In the genomic region with DNA sequence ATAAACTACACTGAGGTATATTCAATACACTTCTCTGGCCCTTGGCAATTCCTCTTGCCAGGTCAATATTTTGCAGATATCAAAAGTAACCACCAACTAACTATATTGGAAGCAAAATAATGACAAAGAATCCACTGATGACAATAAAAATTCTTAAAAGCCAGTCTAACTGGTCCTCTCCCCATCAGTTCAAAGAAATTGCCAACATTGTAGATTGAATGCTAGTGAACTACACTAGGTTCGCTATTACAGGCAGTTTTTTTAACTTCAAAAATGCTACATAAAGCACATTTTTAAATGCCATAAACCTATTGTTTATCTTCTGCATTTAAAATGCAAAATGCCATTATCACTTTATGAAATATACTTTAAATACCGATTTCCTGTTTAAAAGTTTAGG, we compare ENCODE assay signal across 1 cellular context.
TF ChIP-seq lines count a peak whose summit lies in the region.

No MANE protein-coding gene starts in this region.

TF ChIP-seq in endothelial cell of umbilical vein, 7 proteins besides CTCF, POLR2A, EP300 and RAD21:
- no peak for TF ChIP-seq JUN (IDR thresholded peaks at IDR 0.05; ENCODE audit: borderline replicate concordance, insufficient read depth, insufficient read length, low read depth)
- TF ChIP-seq MYC (IDR thresholded peaks at IDR 0.05; ENCODE audit: low read depth, low read length), result no peak
- no peak for TF ChIP-seq MAX (IDR thresholded peaks at IDR 0.05; ENCODE audit: insufficient read depth, insufficient read length)
- no peak for TF ChIP-seq POLR2AphosphoS5 (IDR thresholded peaks at IDR 0.05; ENCODE audit: insufficient read depth, low read depth, low read length)
- TF ChIP-seq GATA2 (IDR thresholded peaks at IDR 0.05; ENCODE audit: insufficient read depth, insufficient read length, low read depth, low read length), result no peak
- no peak for TF ChIP-seq FOS (IDR thresholded peaks at IDR 0.05; ENCODE audit: borderline replicate concordance, insufficient read depth, low read length)
- TF ChIP-seq EZH2 (IDR thresholded peaks at IDR 0.05; ENCODE audit: borderline replicate concordance, low read depth, low read length, severe bottlenecking), result no peak
